ENCODE assay signal across 1 cellular context in genomic region chr12:55831407-55831880, GRCh38.
TF ChIP-seq lines count a peak whose summit lies in the region.

No MANE protein-coding gene starts in this region.

TF ChIP-seq in K562, 482 proteins besides CTCF, POLR2A, EP300 and RAD21:
- TF ChIP-seq FOXK2 (conservative IDR thresholded peaks at IDR 0.05 in 1 of 2, IDR thresholded peaks at IDR 0.05 in 1 of 2; ENCODE audit: low read depth in 2 of 2): no peak
- TF ChIP-seq ZFPM2 (CRISPR knock-in tag; IDR thresholded peaks at IDR 0.05): no peak
- 0 out of 2 replicates have a peak, but pooled peaks have one; percentile 12 for TF ChIP-seq ATF3 (IDR thresholded peaks at IDR 0.05)
- no peak for TF ChIP-seq ATF3 (CRISPR knock-in tag; conservative IDR thresholded peaks at IDR 0.05)
- TF ChIP-seq JUND (IDR thresholded peaks at IDR 0.05; ENCODE audit: borderline replicate concordance, low read depth, low read length): 0 out of 2 replicates have a peak, but pooled peaks have one; percentile 12
- no peak for TF ChIP-seq JUND (tag; IDR thresholded peaks at IDR 0.05; ENCODE audit: borderline replicate concordance, low read depth, low read length)
- no peak for TF ChIP-seq CBX1 (IDR thresholded peaks at IDR 0.05; ENCODE audit: low read depth)
- no peak for TF ChIP-seq TOE1 (IDR thresholded peaks at IDR 0.05; ENCODE audit: borderline replicate concordance)
- TF ChIP-seq TOE1 (CRISPR knock-in tag; IDR thresholded peaks at IDR 0.05; ENCODE audit: borderline replicate concordance, low read depth): no peak
- no peak for TF ChIP-seq DACH1 (IDR thresholded peaks at IDR 0.05; ENCODE audit: partially characterized antibody)
- no peak for TF ChIP-seq HSF4 (CRISPR knock-in tag; IDR thresholded peaks at IDR 0.05; ENCODE audit: borderline replicate concordance)
- no peak for TF ChIP-seq FOXP4 (CRISPR knock-in tag; IDR thresholded peaks at IDR 0.05; ENCODE audit: borderline replicate concordance)
- TF ChIP-seq, protein P1, sequence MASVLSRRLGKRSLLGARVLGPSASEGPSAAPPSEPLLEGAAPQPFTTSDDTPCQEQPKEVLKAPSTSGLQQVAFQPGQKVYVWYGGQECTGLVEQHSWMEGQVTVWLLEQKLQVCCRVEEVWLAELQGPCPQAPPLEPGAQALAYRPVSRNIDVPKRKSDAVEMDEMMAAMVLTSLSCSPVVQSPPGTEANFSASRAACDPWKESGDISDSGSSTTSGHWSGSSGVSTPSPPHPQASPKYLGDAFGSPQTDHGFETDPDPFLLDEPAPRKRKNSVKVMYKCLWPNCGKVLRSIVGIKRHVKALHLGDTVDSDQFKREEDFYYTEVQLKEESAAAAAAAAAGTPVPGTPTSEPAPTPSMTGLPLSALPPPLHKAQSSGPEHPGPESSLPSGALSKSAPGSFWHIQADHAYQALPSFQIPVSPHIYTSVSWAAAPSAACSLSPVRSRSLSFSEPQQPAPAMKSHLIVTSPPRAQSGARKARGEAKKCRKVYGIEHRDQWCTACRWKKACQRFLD (CRISPR knock-in tag; IDR thresholded peaks at IDR 0.05): no peak
